1 cellular context compared by ENCODE assay signal in genomic region chr3:62703423-62704167, GRCh38.
TF ChIP-seq lines count a peak whose summit lies in the region.

No MANE protein-coding gene starts in this region.

TF ChIP-seq in H1, 55 proteins besides CTCF, POLR2A, EP300 and RAD21:
- TF ChIP-seq MAX (IDR thresholded peaks at IDR 0.05) (no peak), TEAD4 (IDR thresholded peaks at IDR 0.05; ENCODE audit: low read depth, low read length) (peak; percentile 59; the same call in 1 of the 2 replicates)
